Comparison of ENCODE assay signal across 25 cellular contexts in the genomic region with DNA sequence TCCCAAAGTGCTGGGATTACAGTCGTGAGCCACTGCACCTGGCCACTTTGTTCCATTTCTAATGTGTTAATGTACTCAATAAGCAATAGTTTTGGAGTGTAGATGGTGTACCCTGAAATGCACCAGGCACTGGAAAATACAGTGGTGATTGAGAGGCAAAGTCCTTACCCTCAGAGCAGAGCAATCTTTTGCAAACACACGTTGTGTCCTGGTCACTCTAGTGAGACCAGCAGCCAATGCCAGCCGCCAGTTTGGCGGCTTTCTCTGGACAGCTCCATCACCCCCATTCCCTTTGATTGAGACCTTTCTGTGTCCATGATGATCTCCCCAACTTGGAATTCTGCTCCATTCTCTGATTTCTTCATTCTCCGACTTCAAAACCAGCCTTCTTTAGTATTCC.
DNase-seq lines count a peak whose midpoint lies in the region; ATAC-seq and TF ChIP-seq lines count a peak whose summit lies in the region.
"Had no signal": no experiment of that assay in that cellular context is flagged by ENCODE, and none has a peak within 500 bp of the region (broad histone marks: within the 10 kb centered on the region; RNA-seq: fewer than 3 reads in every experiment).

No MANE protein-coding gene starts in this region.

- H3K18ac ChIP-seq in H9 (ENCODE audit: insufficient read length, low read depth, low read length) (no peak overlapping the region), neuronal stem cell (ENCODE audit: low read length) (no peak overlapping the region)

- no peak overlapping the region for H3K56ac ChIP-seq in H9 (ENCODE audit: insufficient read length, low read depth, low read length)

- H2AFZ ChIP-seq in H9 (ENCODE audit: low read length): no peak overlapping the region
- H2AFZ ChIP-seq in neuronal stem cell (ENCODE audit: low read length): no peak overlapping the region

- H4K8ac ChIP-seq in H9 (replicated peaks; ENCODE audit: insufficient read length, low read depth, low read length) (no peak overlapping the region), neuronal stem cell (ENCODE audit: low read depth, low read length) (no peak overlapping the region)

- H2BK120ac ChIP-seq in H9 (ENCODE audit: low read depth, low read length, poor library complexity, severe bottlenecking): no peak overlapping the region
- no peak overlapping the region for H2BK120ac ChIP-seq in neuronal stem cell (ENCODE audit: low read depth, low read length)

- no peak overlapping the region for H2BK20ac ChIP-seq in H9 (ENCODE audit: low read depth, low read length, poor library complexity, severe bottlenecking)

- H2BK15ac ChIP-seq in H9 (ENCODE audit: low read depth, low read length): no peak overlapping the region
- H2BK15ac ChIP-seq in neuronal stem cell (ENCODE audit: low read length): peak overlapping the region; percentile 34

- H3K4me1 ChIP-seq in H9 (ENCODE audit: insufficient read depth, low read length) (no peaks in the 10 kb centered on the region; the same call in 1 of the 2 replicates), body of pancreas (peaks cover 25% of the 10 kb centered on the region), neuronal stem cell (ENCODE audit: control insufficient read depth in 2 of 2, insufficient read depth in 1 of 2, low read depth in 1 of 2, low read length in 2 of 2) (peaks cover 0 to 3% of the 10 kb centered on the region in 2 donors)
- H3K4me1 ChIP-seq: BE2C, BLaER1 had no signal

- TF ChIP-seq CTCF in H9 (conservative IDR thresholded peaks at IDR 0.05) (no peak), body of pancreas (IDR thresholded peaks at IDR 0.05) (no peak), foreskin fibroblast (IDR thresholded peaks at IDR 0.05; ENCODE audit: low read depth, low read length) (no peak)

- no peak overlapping the region for H2AK5ac ChIP-seq in H9 (ENCODE audit: insufficient read length, low read length)
- no peak overlapping the region for H2AK5ac ChIP-seq in neuronal stem cell (ENCODE audit: low read depth, low read length)

- H3K4me1 Mint-ChIP-seq in H9: peaks cover 26 to 27% of the 10 kb centered on the region in 2 experiments
- H3K4me1 Mint-ChIP-seq: CD14-positive monocyte; CD4-positive, alpha-beta memory T cell; CD4-positive, CD25-positive, alpha-beta regulatory T cell; CD8-positive, alpha-beta memory T cell had no signal

- H3K36me3 ChIP-seq in body of pancreas (replicated peaks in 1 of 2; ENCODE audit: insufficient read depth in 1 of 2, low read depth in 2 of 2): no peaks in the 10 kb centered on the region
- H3K36me3 ChIP-seq in neuronal stem cell (replicated peaks in 1 of 2; ENCODE audit: control insufficient read depth in 2 of 2, insufficient read depth in 2 of 2, low read length in 2 of 2): no peaks in the 10 kb centered on the region
- H3K36me3 ChIP-seq: BE2C, BLaER1 had no signal

- no peaks in the 10 kb centered on the region for H3K23me2 ChIP-seq in H9 (ENCODE audit: insufficient read length, low read depth, low read length, poor library complexity, severe bottlenecking)

- no peak overlapping the region for H4K5ac ChIP-seq in H9 (ENCODE audit: insufficient read length, low read depth, low read length)

- H3K4me3 Mint-ChIP-seq in H9: no peak overlapping the region
- H3K4me3 Mint-ChIP-seq: CD14-positive monocyte; CD4-positive, alpha-beta memory T cell; CD4-positive, CD25-positive, alpha-beta regulatory T cell; CD8-positive, alpha-beta memory T cell had no signal

- H3K27me3 ChIP-seq in H9 (ENCODE audit: insufficient read depth, low read length) (no peaks in the 10 kb centered on the region), body of pancreas (no peaks in the 10 kb centered on the region), neuronal stem cell (ENCODE audit: control insufficient read depth in 3 of 3, insufficient read depth in 3 of 3, low read depth in 1 of 3, low read length in 3 of 3) (no peaks in the 10 kb centered on the region)
- H3K27me3 ChIP-seq: BE2C, BLaER1 had no signal

- H3K9ac ChIP-seq in H9 (ENCODE audit: extremely low read depth, insufficient read length, low read length): no peak overlapping the region
- H3K9ac ChIP-seq in neuronal stem cell (ENCODE audit: low read depth, low read length, poor library complexity): no peak overlapping the region
- H3K9ac ChIP-seq: BLaER1 had no signal

- ATAC-seq in body of pancreas: peak; percentile 62
- no peak for ATAC-seq in GM19351 (IDR thresholded peaks at IDR 0.05; ENCODE audit: unreplicated experiment)
- ATAC-seq: GM12878 had no signal

- no peak for TF ChIP-seq POLR2A in body of pancreas (IDR thresholded peaks at IDR 0.05)

- WGBS in H9 (ENCODE audit: extremely low coverage, insufficient read length, low lambda C conversion rate): no CpG with 5 or more reads among the region's 5 CpGs
- 14 to 32% methylated on average over 5 of the region's 5 CpGs for WGBS in body of pancreas, 2 donors
- no CpG with 5 or more reads among the region's 5 CpGs for WGBS in neuronal stem cell (ENCODE audit: extremely low coverage in 2 of 2, insufficient read length in 2 of 2, insufficient replicate concordance in 1 of 2), 2 donors

- H3K14ac ChIP-seq in H9 (ENCODE audit: insufficient read depth, low read length) (no peak overlapping the region), neuronal stem cell (ENCODE audit: low read length) (no peak overlapping the region)

- DNase-seq in H9: no peak
- DNase-seq in body of pancreas: peak in 2 of 4 donors; percentile 26 to 48
- no peak for DNase-seq in neuronal stem cell (ENCODE audit: low spot score)
- no peak for DNase-seq in NCI-H82 (lab: John Stamatoyannopoulos, UW)
- DNase-seq in NCI-H2171 treated with DMSO at 0.1 percent for 48 hours (lab: John Stamatoyannopoulos, UW): no peak
- no peak for DNase-seq in foreskin fibroblast
- DNase-seq: 8988T; ACHN; BE2C; C1 segment of cervical spinal cord; CD4-positive, alpha-beta memory T cell; CD4-positive, CD25-positive, alpha-beta regulatory T cell; CD8-positive, alpha-beta memory T cell; COR-L47; DMS 273 treated with DMSO at 0.1 percent for 48 hours; DMS153; DMS53; DMS79; DND-41; EL; GDM1 had no signal

- no peaks in the 10 kb centered on the region for H3K79me1 ChIP-seq in H9 (ENCODE audit: insufficient read depth, low read depth, low read length, poor library complexity, severe bottlenecking)
- H3K79me1 ChIP-seq in neuronal stem cell (ENCODE audit: low read depth, low read length): no peaks in the 10 kb centered on the region

- peak overlapping the region in 2 of 3 experiments; percentile 42 to 83; a peak in 3 of 7 replicates for H3K27ac Mint-ChIP-seq in H9
- H3K27ac Mint-ChIP-seq: CD14-positive monocyte; CD4-positive, alpha-beta memory T cell; CD4-positive, CD25-positive, alpha-beta regulatory T cell; CD8-positive, alpha-beta memory T cell had no signal

- H3K4ac ChIP-seq in H9 (ENCODE audit: low read depth, low read length) (no peak overlapping the region), neuronal stem cell (ENCODE audit: low read length) (no peak overlapping the region)

- H3T11ph ChIP-seq in H9 (ENCODE audit: low read length): no peak overlapping the region

- H2BK5ac ChIP-seq in H9 (ENCODE audit: insufficient read length, low read length): no peak overlapping the region
- no peak overlapping the region for H2BK5ac ChIP-seq in neuronal stem cell (ENCODE audit: low read length)

- H3K27me3 Mint-ChIP-seq in H9 (ENCODE audit: low read depth): no peaks in the 10 kb centered on the region; the same call in none of the 2 replicates
- H3K27me3 Mint-ChIP-seq: CD4-positive, alpha-beta memory T cell; CD4-positive, CD25-positive, alpha-beta regulatory T cell had no signal

- H3K23ac ChIP-seq in H9 (ENCODE audit: insufficient read length, low read depth, low read length) (no peak overlapping the region), neuronal stem cell (ENCODE audit: low read depth, low read length, poor library complexity) (no peak overlapping the region)

- H3K9me3 Mint-ChIP-seq in H9: peaks cover 3 to 15% of the 10 kb centered on the region in 2 experiments; a peak in 4 of 5 replicates

- no peak overlapping the region for H2BK12ac ChIP-seq in H9 (ENCODE audit: insufficient read length, low read depth, low read length)
- no peak overlapping the region for H2BK12ac ChIP-seq in neuronal stem cell (ENCODE audit: low read length)

- H3K4me3 ChIP-seq in body of pancreas (no peak overlapping the region), neuronal stem cell (ENCODE audit: low read length in 2 of 2) (no peak overlapping the region), foreskin fibroblast (ENCODE audit: low read depth in 1 of 2, low read length in 2 of 2) (no peak overlapping the region)
- H3K4me3 ChIP-seq: BLaER1, GM12878 had no signal

- H3K4me2 ChIP-seq in H9 (ENCODE audit: insufficient read depth, insufficient read length, low read length) (no peak overlapping the region), neuronal stem cell (ENCODE audit: insufficient read depth, low read length, poor library complexity, severe bottlenecking) (no peak overlapping the region)
- H3K4me2 ChIP-seq: BLaER1 had no signal

- no peaks in the 10 kb centered on the region for H4K20me1 ChIP-seq in H9 (ENCODE audit: control insufficient read depth, insufficient read depth, insufficient read length)
- H4K20me1 ChIP-seq: BLaER1 had no signal

- intact Hi-C loops in body of pancreas (cut with DNase I): no loop called here

- H3K79me2 ChIP-seq in H9 (ENCODE audit: insufficient read depth, low read length): peaks cover 5% of the 10 kb centered on the region; the same call in 1 of the 2 replicates

- H4K91ac ChIP-seq in H9 (ENCODE audit: insufficient read length, low read depth, low read length) (no peak overlapping the region), neuronal stem cell (ENCODE audit: low read depth, low read length, poor library complexity) (no peak overlapping the region)

- H3K9me3 ChIP-seq in H9 (ENCODE audit: control insufficient read depth, low read depth, low read length) (no peaks in the 10 kb centered on the region), body of pancreas (no peaks in the 10 kb centered on the region), neuronal stem cell (replicated peaks in 1 of 2; ENCODE audit: control insufficient read depth in 2 of 2, insufficient read depth in 1 of 2, low read depth in 1 of 2, low read length in 2 of 2) (peaks cover 3 to 12% of the 10 kb centered on the region in 2 donors)
- H3K9me3 ChIP-seq: BE2C had no signal

- no peak overlapping the region for H3K27ac ChIP-seq in H9 (ENCODE audit: insufficient read length, low read depth, low read length)
- peak overlapping the region in 3 of 4 donors; percentile 66 to 76 (median 72) for H3K27ac ChIP-seq in body of pancreas
- no peak overlapping the region for H3K27ac ChIP-seq in neuronal stem cell (replicated peaks; ENCODE audit: low read length)
- H3K27ac ChIP-seq: BLaER1 had no signal

- H3K36me3 Mint-ChIP-seq in H9 (ENCODE audit: insufficient read depth in 1 of 3, low read depth in 3 of 3): peaks cover 25 to 36% (median 31%) of the 10 kb centered on the region in 3 experiments
- H3K36me3 Mint-ChIP-seq: CD14-positive monocyte; CD4-positive, alpha-beta memory T cell; CD4-positive, CD25-positive, alpha-beta regulatory T cell had no signal

Comparison
In these comparisons a context has a peak if more than half of its experiments do, and no peak if none do; other contexts are left out.
1. H3K27ac ChIP-seq: peak in body of pancreas (3 of 4); none in H9 (single experiment) and neuronal stem cell (single experiment).